16 cellular contexts compared by ENCODE assay signal in the genomic region with DNA sequence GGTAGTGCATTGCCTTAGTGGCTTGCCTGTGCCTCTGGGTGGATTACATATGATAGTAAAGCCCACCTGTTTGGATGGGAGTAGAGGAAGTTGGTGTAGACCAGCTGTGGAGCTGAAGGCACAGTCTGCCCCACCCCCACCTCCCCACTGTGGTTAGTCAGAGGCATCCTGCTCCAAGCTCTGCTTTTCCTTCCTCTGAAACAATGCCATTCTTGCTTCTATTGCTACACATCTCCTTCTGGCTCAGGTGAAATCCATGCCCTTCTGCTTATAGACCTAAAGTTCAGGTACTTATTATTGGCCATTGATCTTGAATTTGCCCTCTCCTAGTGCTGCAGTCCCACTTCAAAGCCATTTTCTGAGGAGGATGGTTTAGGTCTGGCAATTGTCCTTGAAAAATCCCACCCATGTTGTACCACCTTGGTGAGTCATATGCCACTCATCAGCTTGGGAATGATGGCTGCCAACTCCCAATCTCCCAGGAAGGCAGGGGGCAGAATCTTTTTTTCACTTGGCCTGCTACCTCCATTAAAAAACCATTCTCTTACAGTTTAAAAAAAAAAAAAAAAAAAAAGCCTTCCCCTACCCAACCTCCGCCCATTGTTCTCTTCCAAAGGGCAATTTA. TPM values are rescaled to one million over a fixed set of nuclear protein-coding genes. Genes with fewer than 3 reads are reported as not detected.
DNase-seq lines count a peak whose midpoint lies in the region; ATAC-seq lines count a peak whose summit lies in the region.
"Had no signal": no experiment of that assay in that cellular context is flagged by ENCODE, and none has a peak within 500 bp of the region (broad histone marks: within the 10 kb centered on the region; RNA-seq: fewer than 3 reads in every experiment).

No MANE protein-coding gene starts in this region.

- H3K9me3 ChIP-seq in naive thymus-derived CD4-positive, alpha-beta T cell (ENCODE audit: control insufficient read depth in 2 of 3, low read length in 3 of 3): no peaks in the 10 kb centered on the region
- H3K9me3 ChIP-seq: thoracic aorta had no signal

- peaks cover 48% of the 10 kb centered on the region for H3K36me3 Mint-ChIP-seq in activated CD4-positive, alpha-beta memory T cell treated with anti-CD3 and anti-CD28 coated beads, Interleukin-2, amount 10 ng/mL, durations not matched to agents 7 days and 5 days (ENCODE audit: low read depth)
- peaks cover 33% of the 10 kb centered on the region for H3K36me3 Mint-ChIP-seq in activated CD4-positive, alpha-beta memory T cell treated with anti-CD3 and anti-CD28 coated beads for 36 hours
- H3K36me3 Mint-ChIP-seq in naive thymus-derived CD4-positive, alpha-beta T cell: peaks cover 6 to 36% (median 21%) of the 10 kb centered on the region in 5 donors

- intact Hi-C loops in activated CD4-positive, alpha-beta memory T cell treated with anti-CD3 and anti-CD28 coated beads for 36 hours (cut with micrococcal nuclease): no loop called here
- intact Hi-C loops in naive thymus-derived CD4-positive, alpha-beta T cell (cut with micrococcal nuclease): no loop called here

- CTCF ChIA-PET in activated CD4-positive, alpha-beta memory T cell treated with anti-CD3 and anti-CD28 coated beads, Interleukin-2, amount 10 ng/mL, durations not matched to agents 7 days and 5 days (lab: Charles Lee): interaction anchor here (0.6 to 1.3 kb wide), 4 partner anchors 64 to 899 kb away, joined by 3 read pairs; partner anchors contain the start of gene FAM167B
- CTCF ChIA-PET in activated CD4-positive, alpha-beta memory T cell treated with anti-CD3 and anti-CD28 coated beads for 36 hours (lab: Charles Lee): interaction anchor here (0.6 kb wide), 1 partner anchor 676 kb away, joined by 3 read pairs; no protein-coding TSS in a partner anchor
- CTCF ChIA-PET in naive thymus-derived CD4-positive, alpha-beta T cell (lab: Charles Lee): no interaction called here

- no peak for DNase-seq in activated CD4-positive, alpha-beta memory T cell treated with anti-CD3 and anti-CD28 coated beads, Interleukin-2, amount 10 ng/mL, durations not matched to agents 7 days and 5 days
- DNase-seq in activated CD4-positive, alpha-beta memory T cell treated with anti-CD3 and anti-CD28 coated beads for 36 hours: no peak
- DNase-seq in LHCN-M2 (ENCODE audit: low read depth) (peak; percentile 42), astrocyte of the hippocampus (ENCODE audit: low read depth, low spot score) (peak; percentile 36), SW 1271 (lab: John Stamatoyannopoulos, UW) (no peak), SIG-M5 treated with dmso at 0.1 percent for 504 hours (lab: John Stamatoyannopoulos, UW; ENCODE audit: unreplicated experiment) (no peak), OCI-M2 (lab: John Stamatoyannopoulos, UW; ENCODE audit: unreplicated experiment) (no peak)
- DNase-seq in naive thymus-derived CD4-positive, alpha-beta T cell: no peak
- DNase-seq: activated CD8-positive, alpha-beta memory T cell treated with anti-CD3 and anti-CD28 coated beads, Interleukin-2, amount 10 ng/mL, durations not matched to agents 7 days and 5 days; NCI-H1436 treated with DMSO at 0.1 percent for 48 hours; occipital lobe; T1000 had no signal

- no peaks in the 10 kb centered on the region for H3K27me3 ChIP-seq in naive thymus-derived CD4-positive, alpha-beta T cell (ENCODE audit: control insufficient read depth in 2 of 2, insufficient read depth in 2 of 2, low read length in 2 of 2)

- H3K36me3 ChIP-seq in naive thymus-derived CD4-positive, alpha-beta T cell (ENCODE audit: control insufficient read depth in 2 of 3, insufficient read depth in 3 of 3, low read length in 3 of 3): peaks cover 22 to 56% (median 28%) of the 10 kb centered on the region in 3 experiments

- H3K4me1 ChIP-seq in naive thymus-derived CD4-positive, alpha-beta T cell (ENCODE audit: control insufficient read depth in 2 of 2, insufficient read depth in 2 of 2, low read length in 2 of 2): peaks cover 0 to 8% of the 10 kb centered on the region in 2 donors

- no peak overlapping the region for H3K4me3 Mint-ChIP-seq in activated CD4-positive, alpha-beta memory T cell treated with anti-CD3 and anti-CD28 coated beads, Interleukin-2, amount 10 ng/mL, durations not matched to agents 7 days and 5 days
- no peak overlapping the region for H3K4me3 Mint-ChIP-seq in activated CD4-positive, alpha-beta memory T cell treated with anti-CD3 and anti-CD28 coated beads for 36 hours
- H3K4me3 Mint-ChIP-seq in naive thymus-derived CD4-positive, alpha-beta T cell: peak overlapping the region in 4 of 10 donors; percentile 11 to 56 (median 26)
- H3K4me3 Mint-ChIP-seq: activated CD8-positive, alpha-beta memory T cell treated with anti-CD3 and anti-CD28 coated beads, Interleukin-2, amount 10 ng/mL, durations not matched to agents 7 days and 5 days; dendritic cell treated with granulocyte-macrophage colony-stimulating factor and Interleukin-4, amounts not matched to agents 40 ng/mL and 50 ng/mL, for 4 days had no signal

- no peaks in the 10 kb centered on the region for H3K27me3 Mint-ChIP-seq in activated CD4-positive, alpha-beta memory T cell treated with anti-CD3 and anti-CD28 coated beads, Interleukin-2, amount 10 ng/mL, durations not matched to agents 7 days and 5 days
- H3K27me3 Mint-ChIP-seq in activated CD4-positive, alpha-beta memory T cell treated with anti-CD3 and anti-CD28 coated beads for 36 hours: no peaks in the 10 kb centered on the region
- no peaks in the 10 kb centered on the region for H3K27me3 Mint-ChIP-seq in naive thymus-derived CD4-positive, alpha-beta T cell
- H3K27me3 Mint-ChIP-seq: activated CD8-positive, alpha-beta memory T cell treated with anti-CD3 and anti-CD28 coated beads, Interleukin-2, amount 10 ng/mL, durations not matched to agents 7 days and 5 days; dendritic cell treated with granulocyte-macrophage colony-stimulating factor and Interleukin-4, amounts not matched to agents 40 ng/mL and 50 ng/mL, for 4 days had no signal

- no peak overlapping the region for H3K27ac ChIP-seq in naive thymus-derived CD4-positive, alpha-beta T cell (ENCODE audit: low read depth, low read length)
- H3K27ac ChIP-seq: thoracic aorta had no signal

- H3K9me3 Mint-ChIP-seq in activated CD4-positive, alpha-beta memory T cell treated with anti-CD3 and anti-CD28 coated beads, Interleukin-2, amount 10 ng/mL, durations not matched to agents 7 days and 5 days: no peaks in the 10 kb centered on the region
- no peaks in the 10 kb centered on the region for H3K9me3 Mint-ChIP-seq in activated CD4-positive, alpha-beta memory T cell treated with anti-CD3 and anti-CD28 coated beads for 36 hours
- H3K9me3 Mint-ChIP-seq in naive thymus-derived CD4-positive, alpha-beta T cell: no peaks in the 10 kb centered on the region
- H3K9me3 Mint-ChIP-seq: dendritic cell treated with granulocyte-macrophage colony-stimulating factor and Interleukin-4, amounts not matched to agents 40 ng/mL and 50 ng/mL, for 4 days had no signal

- no peak overlapping the region for H3K4me3 ChIP-seq in naive thymus-derived CD4-positive, alpha-beta T cell (ENCODE audit: low read length)
- H3K4me3 ChIP-seq: thoracic aorta had no signal

- H3K4me1 Mint-ChIP-seq in activated CD4-positive, alpha-beta memory T cell treated with anti-CD3 and anti-CD28 coated beads, Interleukin-2, amount 10 ng/mL, durations not matched to agents 7 days and 5 days: peaks cover 12% of the 10 kb centered on the region
- H3K4me1 Mint-ChIP-seq in activated CD4-positive, alpha-beta memory T cell treated with anti-CD3 and anti-CD28 coated beads for 36 hours (ENCODE audit: low read depth): peaks cover 5% of the 10 kb centered on the region
- peaks cover 8 to 32% (median 18%) of the 10 kb centered on the region in 7 donors for H3K4me1 Mint-ChIP-seq in naive thymus-derived CD4-positive, alpha-beta T cell

- no peak for ATAC-seq in naive thymus-derived CD4-positive, alpha-beta T cell
- ATAC-seq: activated CD8-positive, alpha-beta memory T cell treated with anti-CD3 and anti-CD28 coated beads, Interleukin-2, amount 10 ng/mL, durations not matched to agents 7 days and 5 days; Panc1 had no signal

- H3K27ac Mint-ChIP-seq in activated CD4-positive, alpha-beta memory T cell treated with anti-CD3 and anti-CD28 coated beads, Interleukin-2, amount 10 ng/mL, durations not matched to agents 7 days and 5 days: peak overlapping the region; percentile 14
- H3K27ac Mint-ChIP-seq in activated CD4-positive, alpha-beta memory T cell treated with anti-CD3 and anti-CD28 coated beads for 36 hours: no peak overlapping the region
- peak overlapping the region in 6 of 9 donors; percentile 9 to 59 (median 48) for H3K27ac Mint-ChIP-seq in naive thymus-derived CD4-positive, alpha-beta T cell
- H3K27ac Mint-ChIP-seq: activated CD8-positive, alpha-beta memory T cell treated with anti-CD3 and anti-CD28 coated beads, Interleukin-2, amount 10 ng/mL, durations not matched to agents 7 days and 5 days; dendritic cell treated with granulocyte-macrophage colony-stimulating factor and Interleukin-4, amounts not matched to agents 40 ng/mL and 50 ng/mL, for 4 days had no signal

- POLR2A ChIA-PET in activated CD4-positive, alpha-beta memory T cell treated with anti-CD3 and anti-CD28 coated beads, Interleukin-2, amount 10 ng/mL, durations not matched to agents 7 days and 5 days (lab: Charles Lee): no interaction called here
- POLR2A ChIA-PET in activated CD4-positive, alpha-beta memory T cell treated with anti-CD3 and anti-CD28 coated beads for 36 hours (lab: Charles Lee): no interaction called here
- POLR2A ChIA-PET in naive thymus-derived CD4-positive, alpha-beta T cell (lab: Charles Lee): interaction anchor here (0.6 to 1.4 kb wide), 3 partner anchors 9 to 403 kb away, joined by 3 read pairs; no protein-coding TSS in a partner anchor

RNA-seq across cellular contexts. Expression of gene TXLNA, which starts 6.7 kb away (rescaled TPM):
- 10 to 100 TPM; 79.8 to 81.2 TPM for total RNA-seq in activated CD4-positive, alpha-beta memory T cell treated with anti-CD3 and anti-CD28 coated beads, Interleukin-2, amount 10 ng/mL, durations not matched to agents 7 days and 5 days
- total RNA-seq in activated CD4-positive, alpha-beta memory T cell treated with anti-CD3 and anti-CD28 coated beads for 36 hours: 10 to 100 TPM; 77.4 to 78.2 TPM
- total RNA-seq in LHCN-M2 (2014; rRNA removed): 79.6 and 81.6 TPM in 2 replicates
- 37.4 TPM for polyA plus RNA-seq in LHCN-M2 (2012)
- 10 to 100 TPM; 16.7 to 83.3 (median 36.3) TPM for total RNA-seq in naive thymus-derived CD4-positive, alpha-beta T cell
- 10 to 100 TPM; 20.4 to 31.4 TPM for polyA plus RNA-seq in naive thymus-derived CD4-positive, alpha-beta T cell

RNA-seq across cellular contexts. Expression of gene CCDC28B, which starts 27.7 kb away (rescaled TPM):
- total RNA-seq in activated CD4-positive, alpha-beta memory T cell treated with anti-CD3 and anti-CD28 coated beads, Interleukin-2, amount 10 ng/mL, durations not matched to agents 7 days and 5 days: 10 to 100 TPM; 20.2 to 23.5 TPM
- 10 to 100 TPM; 13.4 to 14.8 TPM for total RNA-seq in activated CD4-positive, alpha-beta memory T cell treated with anti-CD3 and anti-CD28 coated beads for 36 hours
- 9.1 and 10.8 TPM in 2 replicates for total RNA-seq in LHCN-M2 (2014; rRNA removed)
- 21.6 TPM for polyA plus RNA-seq in LHCN-M2 (2012)
- total RNA-seq in naive thymus-derived CD4-positive, alpha-beta T cell: 10 to 100 TPM in 1 of 5 experiments, 1 to 10 TPM in 4; 6.2 to 39.0 (median 8.7) TPM
- polyA plus RNA-seq in naive thymus-derived CD4-positive, alpha-beta T cell: 10 to 100 TPM; 11.7 to 16.1 TPM

RNA-seq across cellular contexts. Expression of gene IQCC, which starts 32.7 kb away (rescaled TPM):
- 1 to 10 TPM; 3.7 to 3.8 TPM for total RNA-seq in activated CD4-positive, alpha-beta memory T cell treated with anti-CD3 and anti-CD28 coated beads, Interleukin-2, amount 10 ng/mL, durations not matched to agents 7 days and 5 days
- 1 to 10 TPM; 4.5 to 5.2 TPM for total RNA-seq in activated CD4-positive, alpha-beta memory T cell treated with anti-CD3 and anti-CD28 coated beads for 36 hours
- 2.3 and 4.0 TPM in 2 replicates for total RNA-seq in LHCN-M2 (2014; rRNA removed)
- polyA plus RNA-seq in LHCN-M2 (2012): 2.1 TPM
- 1 to 10 TPM; 2.3 to 4.6 (median 2.5) TPM for total RNA-seq in naive thymus-derived CD4-positive, alpha-beta T cell
- 1 to 10 TPM; 1.8 to 3.0 TPM for polyA plus RNA-seq in naive thymus-derived CD4-positive, alpha-beta T cell

RNA-seq across cellular contexts. Expression of gene DCDC2B, which starts 36.2 kb away (rescaled TPM):
- under 1 TPM in 1 of 2 experiments, not detected in 1; 0.13 TPM for total RNA-seq in activated CD4-positive, alpha-beta memory T cell treated with anti-CD3 and anti-CD28 coated beads, Interleukin-2, amount 10 ng/mL, durations not matched to agents 7 days and 5 days
- not detected for total RNA-seq in activated CD4-positive, alpha-beta memory T cell treated with anti-CD3 and anti-CD28 coated beads for 36 hours
- total RNA-seq in LHCN-M2 (2014; rRNA removed): not detected in 2 replicates
- polyA plus RNA-seq in LHCN-M2 (2012): 0.05 TPM
- not detected for total RNA-seq in naive thymus-derived CD4-positive, alpha-beta T cell
- polyA plus RNA-seq in naive thymus-derived CD4-positive, alpha-beta T cell: under 1 TPM in 1 of 2 donors, not detected in 1; 0.25 TPM
- total RNA-seq: NCI-H460, occipital lobe, thoracic aorta had no signal

RNA-seq across cellular contexts. Expression of gene TMEM234, which starts 49.4 kb away (rescaled TPM):
- total RNA-seq in activated CD4-positive, alpha-beta memory T cell treated with anti-CD3 and anti-CD28 coated beads, Interleukin-2, amount 10 ng/mL, durations not matched to agents 7 days and 5 days: 10 to 100 TPM; 15.3 to 16.4 TPM
- 1 to 10 TPM; 7.8 to 9.9 TPM for total RNA-seq in activated CD4-positive, alpha-beta memory T cell treated with anti-CD3 and anti-CD28 coated beads for 36 hours
- 14.4 and 16.6 TPM in 2 replicates for total RNA-seq in LHCN-M2 (2014; rRNA removed)
- 23.8 TPM for polyA plus RNA-seq in LHCN-M2 (2012)
- total RNA-seq in naive thymus-derived CD4-positive, alpha-beta T cell: 10 to 100 TPM; 15.9 to 29.6 (median 21.4) TPM
- polyA plus RNA-seq in naive thymus-derived CD4-positive, alpha-beta T cell: 1 to 10 TPM; 5.9 to 6.1 TPM

Comparison
In these comparisons a context has a peak if more than half of its experiments do, and no peak if none do; other contexts are left out.
1. DNase-seq: peak in LHCN-M2 (single experiment) and astrocyte of the hippocampus (single experiment); none in activated CD4-positive, alpha-beta memory T cell treated with anti-CD3 and anti-CD28 coated beads, Interleukin-2, amount 10 ng/mL, durations not matched to agents 7 days and 5 days (single experiment), activated CD4-positive, alpha-beta memory T cell treated with anti-CD3 and anti-CD28 coated beads for 36 hours (single experiment), naive thymus-derived CD4-positive, alpha-beta T cell (0 of 9), SW 1271 (0 of 2), SIG-M5 treated with dmso at 0.1 percent for 504 hours (single experiment) and OCI-M2 (single experiment).